Comparison of ENCODE assay signal across 8 cellular contexts in the genomic region with DNA sequence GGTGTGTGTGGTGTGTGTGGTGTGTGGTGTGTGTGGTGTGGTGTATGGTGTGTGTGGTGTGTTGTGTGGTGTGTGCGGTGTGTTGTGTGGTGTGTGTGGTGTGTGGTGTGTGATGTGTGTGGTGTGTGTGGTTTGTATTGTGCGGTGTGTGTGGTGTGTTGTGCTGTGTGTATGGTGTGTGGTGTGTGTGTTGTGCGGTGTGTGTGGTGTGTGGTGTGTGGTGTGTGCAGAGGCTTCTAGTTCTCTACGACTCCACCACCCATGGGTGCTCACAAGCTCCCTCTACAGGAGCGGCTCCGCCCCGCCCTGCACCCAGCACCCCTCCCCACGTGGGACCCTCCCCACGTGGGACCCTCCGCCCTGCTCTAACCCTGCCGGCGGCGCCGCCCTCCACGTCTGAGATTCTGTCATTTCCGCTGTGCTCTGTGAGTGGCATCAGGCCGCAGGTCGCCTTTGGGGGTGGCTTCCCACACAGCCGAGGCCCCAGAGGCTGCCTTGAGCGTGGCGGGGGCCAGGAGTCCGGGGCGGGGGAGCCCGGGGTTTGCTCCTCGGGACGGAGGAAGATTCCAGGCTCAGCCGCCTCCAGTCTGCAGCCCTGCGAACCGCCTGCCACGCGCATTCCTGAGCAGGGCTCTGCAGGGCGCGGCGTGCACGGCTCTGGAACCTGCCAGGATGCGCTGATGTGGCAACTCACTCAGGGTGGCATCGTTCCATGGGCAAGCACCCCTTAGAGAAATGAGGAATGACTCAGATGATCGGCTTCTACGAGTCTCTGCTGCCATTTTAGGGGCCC. TPM values are rescaled to one million over a fixed set of nuclear protein-coding genes. Genes with fewer than 3 reads are reported as not detected.
DNase-seq lines count a peak whose midpoint lies in the region; ATAC-seq, FAIRE-seq and TF ChIP-seq lines count a peak whose summit lies in the region.

No MANE protein-coding gene starts in this region.

- in situ Hi-C loops in K562 (cut with MboI): no loop called here

- TF ChIP-seq POLR2A in K562 (conservative IDR thresholded peaks at IDR 0.05): no peak

- WGBS in K562 (ENCODE audit: insufficient coverage, low coverage, missing lambda C conversion rate): 60% methylated on average over 34 of the region's 39 CpGs
- 100% methylated on average over 1 of the region's 39 CpGs for whole genome bisulfite sequencing in mesendoderm (ENCODE audit: extremely low coverage, insufficient coverage, low lambda C conversion rate)

- H3K9ac ChIP-seq in PC-3 (ENCODE audit: low read length) (no peak overlapping the region), K562 (ENCODE audit: insufficient read depth in 1 of 2, low read depth in 2 of 2, low read length in 2 of 2) (peak overlapping the region in 1 of 2 experiments; percentile 46; a peak in 3 of 4 replicates), mesendoderm (ENCODE audit: low read length) (no peak overlapping the region), Karpas-422 (ENCODE audit: low read length) (no peak overlapping the region)

- no peak overlapping the region for H3K27ac ChIP-seq in PC-3 (ENCODE audit: low read length)
- H3K27ac ChIP-seq in K562 (ENCODE audit: extremely low read depth, low read depth, low read length): no peak overlapping the region; the same call in 2 of the 3 replicates
- H3K27ac ChIP-seq in mesendoderm (ENCODE audit: low read depth, low read length): no peak overlapping the region
- H3K27ac ChIP-seq in Karpas-422 (ENCODE audit: low read length): no peak overlapping the region

- BruUV-seq in PC-3 (replicated peaks; lab: Mats Ljungman, UMichigan): no TSS peak
- no TSS peak for BruUV-seq in K562 (replicated peaks; lab: Mats Ljungman, UMichigan)

- no peaks in the 10 kb centered on the region for H3K9me3 ChIP-seq in PC-3 (ENCODE audit: low read length)
- no peaks in the 10 kb centered on the region for H3K9me3 ChIP-seq in K562 (replicated peaks; ENCODE audit: control insufficient read depth, insufficient read depth, low read depth, low read length)
- H3K9me3 ChIP-seq in Karpas-422 (ENCODE audit: low read length): no peaks in the 10 kb centered on the region

- CTCF ChIA-PET in PC-3 (lab: Charles Lee): no interaction called here
- CTCF ChIA-PET in K562 (lab: Yijun Ruan, JAX; ENCODE audit: low intra/inter-chr PET ratio): no interaction called here

- no peak overlapping the region for H4K8ac ChIP-seq in mesendoderm (ENCODE audit: low read depth, low read length)

- no peak overlapping the region for H2BK15ac ChIP-seq in mesendoderm (replicated peaks; ENCODE audit: low read depth)

- H3K27me3 Mint-ChIP-seq in natural killer cell treated with Interleukin-12 subunit alpha and Interleukin-12 subunit beta and Interleukin-15 and Interleukin-18, amount 100 ng/mL, for 72 hours: no peaks in the 10 kb centered on the region

- H3K4me3 ChIP-seq in GM12864 (ENCODE audit: low read depth, low read length): no peak overlapping the region
- H3K4me3 ChIP-seq in PC-3 (ENCODE audit: low read length): no peak overlapping the region
- no peak overlapping the region for H3K4me3 ChIP-seq in K562
- no peak overlapping the region for H3K4me3 ChIP-seq in mesendoderm (ENCODE audit: low read length)
- no peak overlapping the region for H3K4me3 ChIP-seq in Karpas-422 (ENCODE audit: low read length)

- H3K27me3 ChIP-seq in PC-3 (ENCODE audit: low read length): no peaks in the 10 kb centered on the region
- H3K27me3 ChIP-seq in K562 (ENCODE audit: control insufficient read depth in 2 of 2, insufficient read depth in 2 of 2, low read length in 2 of 2): peaks cover 11 to 13% of the 10 kb centered on the region in 2 experiments; a peak in 4 of 5 replicates
- H3K27me3 ChIP-seq in mesendoderm (ENCODE audit: insufficient read depth, low read length, poor library complexity): no peaks in the 10 kb centered on the region
- H3K27me3 ChIP-seq in Karpas-422 (ENCODE audit: low read length): no peaks in the 10 kb centered on the region

- peak overlapping the region; percentile 72 for H3K4me3 Mint-ChIP-seq in natural killer cell treated with Interleukin-12 subunit alpha and Interleukin-12 subunit beta and Interleukin-15 and Interleukin-18, amount 100 ng/mL, for 72 hours

- intact Hi-C loops in PC-3 (cut with micrococcal nuclease): loop anchor here (5.0 kb wide), 1 partner anchor 37 kb away; the partner anchor contains the start of gene DNAJB6
- intact Hi-C loops in K562 (cut with micrococcal nuclease): loop anchor here (5.0 kb wide), 2 partner anchors 42 to 97 kb away; no protein-coding TSS in a partner anchor

- H4K20me1 ChIP-seq in PC-3 (ENCODE audit: low read length) (no peaks in the 10 kb centered on the region), K562 (replicated peaks; ENCODE audit: control insufficient read depth, insufficient read depth, low read length) (no peaks in the 10 kb centered on the region), Karpas-422 (ENCODE audit: insufficient read depth, low read depth, low read length) (no peaks in the 10 kb centered on the region)

- no peak overlapping the region for H3K4ac ChIP-seq in mesendoderm (ENCODE audit: low read depth, low read length)

- ATAC-seq in PC-3 (no peak), K562 (peak; percentile 72)
- ATAC-seq in natural killer cell treated with Interleukin-12 subunit alpha and Interleukin-12 subunit beta and Interleukin-15 and Interleukin-18, amount 100 ng/mL, for 72 hours: peak; percentile 34 to 48

- no peak overlapping the region for H3K18ac ChIP-seq in mesendoderm (ENCODE audit: low read length)

- no peak for FAIRE-seq in K562 (lab: Jason Lieb, UNC)

- no peak overlapping the region for H2AK5ac ChIP-seq in mesendoderm (ENCODE audit: low read length)

- no peak for TF ChIP-seq RAD21 in K562 (CRISPR knock-in tag; conservative IDR thresholded peaks at IDR 0.05 in 1 of 2, IDR thresholded peaks at IDR 0.05 in 1 of 2)

- peaks cover 8% of the 10 kb centered on the region for H3K9me1 ChIP-seq in K562 (ENCODE audit: control insufficient read depth, insufficient read depth, low read length)

- H3K36me3 ChIP-seq in PC-3 (ENCODE audit: low read depth, low read length) (no peaks in the 10 kb centered on the region), K562 (ENCODE audit: control insufficient read depth, insufficient read depth, low read length) (no peaks in the 10 kb centered on the region), mesendoderm (ENCODE audit: control insufficient read depth, insufficient read depth, low read length) (no peaks in the 10 kb centered on the region), Karpas-422 (ENCODE audit: insufficient read depth, low read length) (no peaks in the 10 kb centered on the region)

- POLR2A ChIA-PET in PC-3 (lab: Charles Lee; ENCODE audit: unreplicated experiment): no interaction called here
- POLR2A ChIA-PET in K562 (lab: Yijun Ruan, JAX): interaction anchor here (0.6 kb wide), 1 partner anchor 98 kb away, joined by 3 read pairs; no protein-coding TSS in a partner anchor

- no peak overlapping the region for H3K4me2 ChIP-seq in PC-3 (ENCODE audit: low read length)
- H3K4me2 ChIP-seq in K562 (ENCODE audit: insufficient read depth, low read length): peak overlapping the region; percentile 22; the same call in 1 of the 2 replicates
- H3K4me2 ChIP-seq in mesendoderm (ENCODE audit: low read length): no peak overlapping the region
- no peak overlapping the region for H3K4me2 ChIP-seq in Karpas-422 (ENCODE audit: low read depth, low read length, poor library complexity, severe bottlenecking)

- H3K4me1 Mint-ChIP-seq in natural killer cell treated with Interleukin-12 subunit alpha and Interleukin-12 subunit beta and Interleukin-15 and Interleukin-18, amount 100 ng/mL, for 72 hours (ENCODE audit: low read depth in 2 of 2): peaks cover 43 to 55% of the 10 kb centered on the region in 2 donors

- DNase-seq in GM12864 (ENCODE audit: low read depth) (no peak), PC-3 (peak; percentile 26), K562 (ENCODE audit: extremely low read depth in 1 of 4, low spot score in 3 of 4) (peak; percentile 66 to 81 (median 80)), dermis blood vessel endothelial cell (no peak), COR-L47 (lab: John Stamatoyannopoulos, UW) (no peak), mesendoderm (no peak), Karpas-422 (no peak)
- DNase-seq in natural killer cell treated with Interleukin-12 subunit alpha and Interleukin-12 subunit beta and Interleukin-15 and Interleukin-18, amount 100 ng/mL, for 72 hours (ENCODE audit: low spot score): no peak

- no peak overlapping the region for H2BK5ac ChIP-seq in mesendoderm (ENCODE audit: low read length)

- peaks cover 27% of the 10 kb centered on the region for H3K4me1 ChIP-seq in PC-3 (ENCODE audit: insufficient read depth, low read length)
- peaks cover 17 to 31% of the 10 kb centered on the region in 2 experiments; a peak in 4 of 5 replicates for H3K4me1 ChIP-seq in K562 (replicated peaks in 1 of 2; ENCODE audit: control insufficient read depth in 2 of 2, insufficient read depth in 2 of 2, low read length in 2 of 2)
- H3K4me1 ChIP-seq in mesendoderm (ENCODE audit: control insufficient read depth, low read depth, low read length): no peaks in the 10 kb centered on the region
- peaks cover 8% of the 10 kb centered on the region for H3K4me1 ChIP-seq in Karpas-422 (ENCODE audit: low read length)

- no peak overlapping the region for H2BK120ac ChIP-seq in mesendoderm (ENCODE audit: low read depth, low read length)

- peak overlapping the region; percentile 93 to 100 for H3K27ac Mint-ChIP-seq in natural killer cell treated with Interleukin-12 subunit alpha and Interleukin-12 subunit beta and Interleukin-15 and Interleukin-18, amount 100 ng/mL, for 72 hours

- H3K9me3 Mint-ChIP-seq in natural killer cell treated with Interleukin-12 subunit alpha and Interleukin-12 subunit beta and Interleukin-15 and Interleukin-18, amount 100 ng/mL, for 72 hours: peaks cover 6% of the 10 kb centered on the region

- no peak overlapping the region for H4K5ac ChIP-seq in mesendoderm (ENCODE audit: low read length)

- TF ChIP-seq CTCF in GM12864 (IDR thresholded peaks at IDR 0.05; ENCODE audit: low read depth, low read length, missing control alignments): peak; percentile 52
- peak; percentile 35; the same call in 1 of the 2 replicates for TF ChIP-seq CTCF in PC-3 (conservative IDR thresholded peaks at IDR 0.05; ENCODE audit: low read depth, low read length)
- peak; percentile 55 to 72 (median 70) for TF ChIP-seq CTCF in K562 (IDR thresholded peaks at IDR 0.05 in 2 of 3, conservative IDR thresholded peaks at IDR 0.05 in 1 of 3; ENCODE audit: insufficient read depth in 2 of 3, low read depth in 1 of 3, low read length in 3 of 3)

- no peak overlapping the region for H3K23ac ChIP-seq in mesendoderm (ENCODE audit: low read length)

- H3K9me2 ChIP-seq in PC-3 (replicated peaks; ENCODE audit: low read length) (no peaks in the 10 kb centered on the region), Karpas-422 (replicated peaks; ENCODE audit: insufficient read depth, low read length) (no peaks in the 10 kb centered on the region)

- peaks cover 9% of the 10 kb centered on the region for H3K36me3 Mint-ChIP-seq in natural killer cell treated with Interleukin-12 subunit alpha and Interleukin-12 subunit beta and Interleukin-15 and Interleukin-18, amount 100 ng/mL, for 72 hours

- H3F3A ChIP-seq in PC-3 (ENCODE audit: low read length, unreplicated experiment): no peaks in the 10 kb centered on the region

- TF ChIP-seq EP300 in K562 (IDR thresholded peaks at IDR 0.05; ENCODE audit: low read length): no peak

- H3K79me2 ChIP-seq in PC-3 (ENCODE audit: low read length) (no peaks in the 10 kb centered on the region), K562 (ENCODE audit: control insufficient read depth, insufficient read depth, low read length) (no peaks in the 10 kb centered on the region), mesendoderm (ENCODE audit: control insufficient read depth, insufficient read depth, low read length) (no peaks in the 10 kb centered on the region), Karpas-422 (ENCODE audit: low read length) (no peaks in the 10 kb centered on the region)

- H3K79me1 ChIP-seq in mesendoderm (ENCODE audit: low read length): no peaks in the 10 kb centered on the region

- H3K56ac ChIP-seq in mesendoderm (ENCODE audit: low read length): no peak overlapping the region

- no peak overlapping the region for H2AFZ ChIP-seq in PC-3 (ENCODE audit: low read length)
- peak overlapping the region; percentile 71 for H2AFZ ChIP-seq in K562 (ENCODE audit: low read depth, low read length)
- H2AFZ ChIP-seq in Karpas-422 (ENCODE audit: low read length): no peak overlapping the region

RNA-seq across cellular contexts. Expression of gene DNAJB6, which starts 37.0 kb away (rescaled TPM):
- total RNA-seq in PC-3 (2014; rRNA removed): 119 and 151 TPM in 2 replicates
- 136 and 330 TPM in 2 replicates for total RNA-seq in K562 (2011; cell fraction: chromatin; rRNA removed; ENCODE audit: low replicate concordance)
- 82.5 and 83.7 TPM in 2 replicates for total RNA-seq in K562 (2011; cell fraction: nucleolus; rRNA removed)
- total RNA-seq in K562 (2011; cell fraction: nucleoplasm; rRNA removed): 139 and 175 TPM in 2 replicates
- 116 and 147 TPM in 2 replicates for total RNA-seq in K562 (2014; rRNA removed)
- 135 and 158 TPM in 2 replicates for total RNA-seq in K562 (2014; rRNA removed; fragmentation: Illumina TruSeq; extraction: Trizol)
- total RNA-seq in K562 (2015; rRNA removed; fragmentation: Illumina TruSeq; extraction: Trizol): 132 and 149 TPM in 2 replicates
- total RNA-seq in K562 (2021): 128 and 131 TPM in 2 replicates
- polyA plus RNA-seq in K562 (2011; rRNA removed): 63.1 and 84.5 TPM in 2 replicates
- polyA plus RNA-seq in K562 (2011; cell fraction: cytosol; rRNA removed): 30.0 and 41.8 TPM in 2 replicates
- polyA plus RNA-seq in K562 (2011; cell fraction: nucleus; rRNA removed): 45.6 and 48.0 TPM in 2 replicates
- 109 and 130 TPM in 2 replicates for polyA plus RNA-seq in K562 (2012)
- 158 and 225 TPM in 2 replicates for polyA plus RNA-seq in K562 (2014; fragmentation: Illumina TruSeq; extraction: Trizol)
- 100 to 1,000 TPM in 1 of 2 experiments, 10 to 100 TPM in 1; 96.6 to 100 TPM for polyA plus RNA-seq in K562 (2014; fragmentation: Nextera tagmentation; extraction: Ambion mirVana)
- 135 and 158 TPM in 2 replicates for polyA plus RNA-seq in K562 (2014; rRNA removed)
- polyA minus RNA-seq in K562 (2011; rRNA and poly(A)+ RNA removed): 60.6 and 70.5 TPM in 2 replicates
- polyA minus RNA-seq in K562 (2011; cell fraction: cytosol; rRNA and poly(A)+ RNA removed): 59.2 and 63.5 TPM in 2 replicates
- polyA minus RNA-seq in K562 (2011; cell fraction: nucleus; rRNA and poly(A)+ RNA removed): 39.3 and 44.5 TPM in 2 replicates
- total RNA-seq in natural killer cell treated with Interleukin-12 subunit alpha and Interleukin-12 subunit beta and Interleukin-15 and Interleukin-18, amount 100 ng/mL, for 72 hours: 100 to 1,000 TPM; 139 to 145 TPM
- 119 and 155 TPM in 2 replicates for total RNA-seq in dermis blood vessel endothelial cell
- polyA plus RNA-seq in mesendoderm (2013, experiment 1 of 2): 222 TPM
- polyA plus RNA-seq in mesendoderm (2013, experiment 2 of 2): 221 TPM
- 34.1 and 54.5 TPM in 2 replicates for total RNA-seq in Karpas-422 (2014; rRNA removed; shearing (Covaris generic); ENCODE audit: low replicate concordance)

Comparison
In these comparisons a context has a peak if more than half of its experiments do, and no peak if none do; other contexts are left out.
1. DNase-seq: peak in PC-3 (single experiment) and K562 (4 of 4); none in GM12864 (single experiment), natural killer cell treated with Interleukin-12 subunit alpha and Interleukin-12 subunit beta and Interleukin-15 and Interleukin-18, amount 100 ng/mL, for 72 hours (single experiment), dermis blood vessel endothelial cell (single experiment), COR-L47 (single experiment), mesendoderm (single experiment) and Karpas-422 (single experiment).
2. Peak in every context shown above with its lines, with median percentiles within 50 percentile points of each other: CTCF ChIP-seq.